28 cellular contexts compared by ENCODE assay signal in the genomic region with DNA sequence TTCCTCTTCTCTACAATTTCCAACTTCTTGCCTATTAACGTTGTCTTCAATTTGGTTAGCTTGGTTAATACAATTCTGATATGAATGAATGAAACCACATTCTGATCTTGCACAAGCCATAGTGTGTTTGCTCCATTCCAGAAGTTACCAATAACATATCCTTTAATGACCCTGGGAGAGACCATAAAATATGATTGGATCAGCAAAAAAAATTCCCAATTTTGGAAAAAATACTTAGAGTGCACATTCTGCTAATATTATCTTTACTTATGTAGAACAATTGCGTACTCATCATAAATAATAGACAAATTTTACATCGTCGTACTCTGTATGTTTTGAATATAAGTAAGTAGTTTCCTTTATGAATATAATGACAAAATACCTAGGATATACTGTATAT.
"Had no signal": no experiment of that assay in that cellular context is flagged by ENCODE, and none has a peak within 500 bp of the region (broad histone marks: within the 10 kb centered on the region; RNA-seq: fewer than 3 reads in every experiment).

No MANE protein-coding gene starts in this region.

- DNase-seq: natural killer cell; occipital lobe; ovary; posterior cingulate gyrus; psoas muscle; right cardiac atrium; spleen; stimulated activated CD4-positive, alpha-beta T cell treated with anti-CD3 and anti-CD28 coated beads, Interleukin-12 subunit alpha, Interleukin-12 subunit beta, amount 100 ng/mL, for 4 hours; stimulated activated CD4-positive, alpha-beta T cell treated with anti-CD3 and anti-CD28 coated beads, Interleukin-1b, Interleukin-23, amount 100 ng/mL, for 48 hours; stimulated activated CD4-positive, alpha-beta T cell treated with anti-CD3 and anti-CD28 coated beads, Interleukin-4, amount 100 ng/mL, for 1 hour; stimulated activated CD4-positive, alpha-beta T cell treated with anti-CD3 and anti-CD28 coated beads, Interleukin-4, amount 100 ng/mL, for 4 hours; stimulated activated CD8-positive, alpha-beta memory T cell treated with anti-CD3 and anti-CD28 coated beads, Interleukin-4, amount 100 ng/mL, for 48 hours; stimulated activated naive CD4-positive, alpha-beta T cell; stimulated activated naive CD8-positive, alpha-beta T cell treated with anti-CD3 and anti-CD28 coated beads, Interleukin-15, amount 100 ng/mL, for 72 hours; stimulated activated naive CD8-positive, alpha-beta T cell treated with anti-CD3 and anti-CD28 coated beads, Interleukin-15, Interleukin-2, amounts not matched to agents 100 U/mL and 50 U/mL, for 24 hours; substantia nigra; testis; tibial artery; transverse colon; upper lobe of right lung; uterus had no signal

- H3K4me1 ChIP-seq: neural progenitor cell, parathyroid adenoma, psoas muscle, spleen, suprapubic skin, testis, tibial artery, transverse colon, upper lobe of right lung, uterus had no signal

- H2AFZ ChIP-seq: neural progenitor cell, parathyroid adenoma had no signal

- H3K36me3 ChIP-seq: neural progenitor cell, ovary, spleen, suprapubic skin, tibial artery, transverse colon, upper lobe of right lung, uterus had no signal

- H3K9ac ChIP-seq: neural progenitor cell, parathyroid adenoma had no signal

- H3K9me3 ChIP-seq: ovary, psoas muscle, suprapubic skin, testis, tibial artery, transverse colon, upper lobe of right lung, uterus had no signal

- H3K4me3 ChIP-seq: neural progenitor cell, ovary, psoas muscle, skin epidermis, smooth muscle cell, spleen, suprapubic skin, testis, tibial artery, transverse colon, upper lobe of right lung, uterus had no signal

- ATAC-seq: natural killer cell; psoas muscle; right cardiac atrium; sciatic nerve; stimulated activated memory B cell treated with anti-CD40 and anti-IgM and Interleukin-4, amounts not matched to agents 10 μg/mL and 1 μg/mL and 100 μg/mL, for 72 hours; stimulated activated naive CD8-positive, alpha-beta T cell treated with anti-CD3 and anti-CD28 coated beads, Interleukin-15, amount 100 ng/mL, for 72 hours; stimulated activated naive CD8-positive, alpha-beta T cell treated with anti-CD3 and anti-CD28 coated beads, Interleukin-15, Interleukin-2, amounts not matched to agents 100 U/mL and 50 U/mL, for 24 hours; upper lobe of right lung had no signal

- H3K27me3 ChIP-seq: neural progenitor cell, ovary, spleen, suprapubic skin, testis, tibial artery, transverse colon, upper lobe of right lung, uterus had no signal

- H3K79me2 ChIP-seq: parathyroid adenoma had no signal

- H3K27ac ChIP-seq: neural progenitor cell, ovary, parathyroid adenoma, psoas muscle, skin epidermis, spleen, suprapubic skin, testis, tibial artery, transverse colon, upper lobe of right lung, uterus had no signal

- H3K4me2 ChIP-seq: neural progenitor cell, smooth muscle cell had no signal
